Comparison of ENCODE assay signal across 22 cellular contexts in genomic region chr3:35954365-35954764, GRCh38.
DNase-seq lines count a peak whose midpoint lies in the region; ATAC-seq and TF ChIP-seq lines count a peak whose summit lies in the region.
"Had no signal": no experiment of that assay in that cellular context is flagged by ENCODE, and none has a peak within 500 bp of the region (broad histone marks: within the 10 kb centered on the region; RNA-seq: fewer than 3 reads in every experiment).

No MANE protein-coding gene starts in this region.

- H3K36me3 ChIP-seq in heart left ventricle (no peaks in the 10 kb centered on the region), SK-N-MC (ENCODE audit: insufficient read depth, low read length) (no peaks in the 10 kb centered on the region)
- H3K36me3 ChIP-seq: BE2C; BLaER1 treated with 17β-estradiol and CSF1 and Interleukin-3, amounts not matched to agents 10 nM and 100 nM had no signal

- ATAC-seq in Right ventricle myocardium superior (ENCODE audit: poor library complexity) (peak; percentile 41), heart left ventricle (no peak)
- ATAC-seq: A549, GM12878, GM23338, HCT116 had no signal

- no peak overlapping the region for H3K4me3 ChIP-seq in heart left ventricle
- no peak overlapping the region for H3K4me3 ChIP-seq in SK-N-MC
- H3K4me3 ChIP-seq: A549; BLaER1 treated with 17β-estradiol and CSF1 and Interleukin-3, amounts not matched to agents 10 nM and 100 nM; GM12878; GM23338 had no signal

- no peak for TF ChIP-seq CTCF in heart left ventricle (IDR thresholded peaks at IDR 0.05)
- no peak for TF ChIP-seq CTCF in GM13977 (IDR thresholded peaks at IDR 0.05; ENCODE audit: extremely low read depth, insufficient read depth, missing control alignments)

- H3K27me3 ChIP-seq in heart left ventricle, result no peaks in the 10 kb centered on the region
- H3K27me3 ChIP-seq: BE2C; BLaER1 treated with 17β-estradiol and CSF1 and Interleukin-3, amounts not matched to agents 10 nM and 100 nM had no signal

- intact Hi-C loops in Right ventricle myocardium superior (cut with DNase I), result no loop called here
- intact Hi-C loops in heart left ventricle (cut with DNase I), result no loop called here

- H3K9me3 ChIP-seq in heart left ventricle (peaks cover 0 to 10% (median 0%) of the 10 kb centered on the region in 12 donors), SK-N-MC (ENCODE audit: low read depth, low read length) (peaks cover 3% of the 10 kb centered on the region; the same call in 1 of the 2 replicates)
- H3K9me3 ChIP-seq: BE2C had no signal

- peaks cover 0 to 11% (median 0%) of the 10 kb centered on the region in 12 donors for H3K4me1 ChIP-seq in heart left ventricle
- H3K4me1 ChIP-seq: A549; BE2C; BLaER1 treated with 17β-estradiol and CSF1 and Interleukin-3, amounts not matched to agents 10 nM and 100 nM had no signal

- H3K9ac ChIP-seq in SK-N-MC (ENCODE audit: insufficient read length), result no peak overlapping the region
- H3K9ac ChIP-seq: BLaER1 treated with 17β-estradiol and CSF1 and Interleukin-3, amounts not matched to agents 10 nM and 100 nM had no signal

- H3K27ac ChIP-seq in heart left ventricle, result no peak overlapping the region
- peak overlapping the region; percentile 87 for H3K27ac ChIP-seq in SK-N-MC
- H3K27ac ChIP-seq: A549; BLaER1 treated with 17β-estradiol and CSF1 and Interleukin-3, amounts not matched to agents 10 nM and 100 nM had no signal

- TF ChIP-seq POLR2A in heart left ventricle (IDR thresholded peaks at IDR 0.05), result no peak

- DNase-seq in Right ventricle myocardium superior (no peak), heart left ventricle (no peak), SK-N-MC (ENCODE audit: low read depth, low spot score) (no peak), myocyte (ENCODE audit: low read depth) (peak; percentile 5), GM13977 (ENCODE audit: low spot score) (no peak), NCI-H69 (lab: John Stamatoyannopoulos, UW) (no peak)
- DNase-seq: 8988T; ACHN; AML-193; BE2C; CD4-positive, alpha-beta T cell; CD8-positive, alpha-beta memory T cell; DMS 273 treated with DMSO at 0.1 percent for 48 hours; DMS79; EL; GDM1; H9 had no signal

- in situ Hi-C loops in GM13977 (cut with MboI; ENCODE audit: low pct_unique_long_range_greater_than_20kb, low sequenced_read_pairs, unreplicated experiment), result loop anchor here (25.0 kb wide), 1 partner anchor 758 kb away; no protein-coding TSS in a partner anchor
